11 cellular contexts compared by ENCODE assay signal in the genomic region with DNA sequence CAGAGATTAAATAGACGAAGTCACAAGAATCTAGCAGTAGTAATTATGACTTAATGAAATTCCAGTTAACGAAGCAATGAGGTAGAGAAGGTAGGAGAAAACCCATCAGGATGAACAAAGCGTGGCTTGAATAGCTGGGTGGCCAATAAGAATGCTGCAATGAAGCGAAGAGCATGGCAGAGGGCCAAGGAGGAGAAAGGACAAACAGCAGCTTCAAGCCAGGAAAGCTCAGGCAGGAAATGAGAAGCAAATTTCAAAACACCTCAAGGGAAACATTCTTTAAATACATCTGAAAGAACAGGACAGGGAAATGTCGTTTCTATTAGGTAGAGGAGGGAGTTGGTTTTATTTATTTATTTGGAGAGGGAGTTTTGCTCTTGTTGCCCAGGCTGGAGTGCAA.
DNase-seq lines count a peak whose midpoint lies in the region; ATAC-seq and TF ChIP-seq lines count a peak whose summit lies in the region.
"Had no signal": no experiment of that assay in that cellular context is flagged by ENCODE, and none has a peak within 500 bp of the region (broad histone marks: within the 10 kb centered on the region; RNA-seq: fewer than 3 reads in every experiment).

No MANE protein-coding gene starts in this region.

- WGBS in esophagus squamous epithelium, 2 donors, result 26 to 27% methylated on average over 5 of the region's 5 CpGs

- H3K36me3 ChIP-seq in esophagus squamous epithelium (peaks cover 0 to 18% (median 0%) of the 10 kb centered on the region in 3 donors), mucosa of descending colon (ENCODE audit: low read depth) (no peaks in the 10 kb centered on the region)

- no peak for TF ChIP-seq CTCF in esophagus squamous epithelium (IDR thresholded peaks at IDR 0.05)
- TF ChIP-seq CTCF in mucosa of descending colon (IDR thresholded peaks at IDR 0.05), result no peak

- intact Hi-C loops in esophagus squamous epithelium (cut with DNase I), result no loop called here
- intact Hi-C loops in mucosa of descending colon (cut with DNase I, micrococcal nuclease), result no loop called here

- H3K4me1 ChIP-seq in esophagus squamous epithelium, result peaks cover 0 to 15% (median 4%) of the 10 kb centered on the region in 3 donors
- H3K4me1 ChIP-seq in mucosa of descending colon (ENCODE audit: low read depth), result no peaks in the 10 kb centered on the region

- H3K27me3 ChIP-seq in esophagus squamous epithelium, result no peaks in the 10 kb centered on the region

- peak; percentile 90 for ATAC-seq in mucosa of descending colon
- ATAC-seq in GM18519 (IDR thresholded peaks at IDR 0.05; ENCODE audit: low FRiP score, unreplicated experiment), result no peak
- ATAC-seq: natural killer cell had no signal

- in situ Hi-C loops in Caki2 (cut with HindIII; ENCODE audit: low pct_unique_long_range_greater_than_20kb, low sequenced_read_pairs), result no loop called here

- H3K4me3 ChIP-seq in esophagus squamous epithelium (no peak overlapping the region), mucosa of descending colon (no peak overlapping the region)

- DNase-seq in Caki2 (ENCODE audit: low read depth) (peak; percentile 34), RPMI8226 (peak; percentile 19), esophagus squamous epithelium (lab: John Stamatoyannopoulos, UW) (no peak), mucosa of descending colon (peak in 2 of 3 donors; percentile 61 to 88), GDM1 (lab: John Stamatoyannopoulos, UW) (no peak), putamen (ENCODE audit: low spot score) (no peak)
- no peak for DNase-seq in activated effector memory CD4-positive, alpha-beta T cell treated with anti-CD3 and anti-CD28 coated beads, Interleukin-2, amount 50 U/mL, for 16 hours
- DNase-seq: natural killer cell; NCI-H1105; stimulated activated CD4-positive, alpha-beta T cell treated with anti-CD3 and anti-CD28 coated beads, Interleukin-2, amount 100 ng/mL, for 24 hours had no signal

- no peak for TF ChIP-seq POLR2A in esophagus squamous epithelium (IDR thresholded peaks at IDR 0.05)

- H3K9me3 ChIP-seq in esophagus squamous epithelium (peaks cover 0 to 17% (median 0%) of the 10 kb centered on the region in 3 donors), mucosa of descending colon (peaks cover 16% of the 10 kb centered on the region)

- peak overlapping the region; percentile 14 to 55 (median 34) for H3K27ac ChIP-seq in esophagus squamous epithelium

Comparison
In these comparisons a context has a peak if more than half of its experiments do, and no peak if none do; other contexts are left out.
1. DNase-seq: peak in Caki2 (single experiment), RPMI8226 (single experiment) and mucosa of descending colon (2 of 3); none in esophagus squamous epithelium (single experiment), GDM1 (single experiment), putamen (single experiment) and activated effector memory CD4-positive, alpha-beta T cell treated with anti-CD3 and anti-CD28 coated beads, Interleukin-2, amount 50 U/mL, for 16 hours (single experiment).